ENCODE assay signal across 1 cellular context in the genomic region with DNA sequence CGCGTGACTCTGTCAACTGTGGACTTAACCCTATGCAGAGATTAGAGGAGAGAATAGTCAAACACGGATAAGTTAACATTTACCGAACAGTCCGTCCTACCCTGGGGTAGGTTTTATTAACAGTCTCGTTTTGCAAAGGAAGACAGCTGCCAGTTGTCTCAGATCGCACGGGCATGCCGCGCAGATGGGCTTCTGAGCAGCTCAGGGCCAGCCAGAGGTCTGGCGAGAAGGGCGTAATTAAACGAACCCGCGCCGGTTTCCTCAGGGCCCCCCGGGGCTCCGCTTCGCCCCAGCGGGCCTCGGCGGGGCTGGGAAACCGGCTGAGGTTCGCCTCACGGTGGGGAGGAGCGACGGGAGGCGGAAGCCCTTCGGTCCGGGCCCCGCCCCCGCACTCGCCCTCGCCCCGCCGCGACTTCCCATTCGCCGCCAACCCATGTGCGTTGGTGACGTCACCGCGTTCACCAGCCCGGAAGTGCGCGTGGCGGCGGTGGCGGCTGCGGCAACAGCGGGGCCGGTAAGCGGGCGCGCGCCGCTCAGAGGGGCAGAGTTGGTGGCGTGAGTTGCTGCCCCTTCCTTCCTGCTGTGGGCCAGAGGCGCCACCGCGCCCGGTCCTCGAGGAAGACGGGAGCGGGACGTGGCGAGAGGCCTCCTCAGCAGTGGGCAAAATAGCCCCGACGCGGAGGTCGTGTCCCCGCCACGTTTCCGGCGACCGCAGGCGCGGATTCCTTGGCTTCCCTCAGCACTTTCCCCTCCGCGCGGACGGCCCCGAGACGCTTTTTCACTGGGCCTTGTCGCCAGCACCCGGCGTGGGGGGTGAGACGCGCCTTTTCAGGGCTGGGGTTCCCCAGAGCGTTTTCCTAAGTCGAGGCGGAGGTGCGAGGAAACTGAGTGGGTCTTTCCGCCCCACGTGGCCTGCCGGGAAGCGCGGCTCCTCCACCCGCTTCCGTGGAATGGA.
A peak's percentile ranks its signal among the peaks of the same experiment; 100 is the strongest.
TF ChIP-seq lines count a peak whose summit lies in the region.

Gene TRNT1 (plus strand): TSS at position 464 of the 955 bp plus-strand sequence. CDS start 2,101 bp downstream, outside the sequence.

TF ChIP-seq in HepG2, 621 proteins besides CTCF, POLR2A, EP300 and RAD21 (continued from another document and continues in another):
- no peak for TF ChIP-seq ZNF232 (CRISPR knock-in tag; IDR thresholded peaks at IDR 0.05; ENCODE audit: borderline replicate concordance)
- TF ChIP-seq POGZ (CRISPR knock-in tag; IDR thresholded peaks at IDR 0.05), result peak; percentile 91
- TF ChIP-seq ZMAT5 (CRISPR knock-in tag; IDR thresholded peaks at IDR 0.05; ENCODE audit: borderline replicate concordance, low read depth), result no peak; the same call in 1 of the 2 replicates
- peak; percentile 60 for TF ChIP-seq ATF7-NPFF (CRISPR knock-in tag; IDR thresholded peaks at IDR 0.05; ENCODE audit: low read depth)
- no peak for TF ChIP-seq SATB2 (CRISPR knock-in tag; IDR thresholded peaks at IDR 0.05)
- TF ChIP-seq NAIF1 (CRISPR knock-in tag; IDR thresholded peaks at IDR 0.05; ENCODE audit: borderline replicate concordance), result 0 out of 2 replicates have a peak, but pooled peaks have one; percentile 63
- TF ChIP-seq ETV5 (CRISPR knock-in tag; IDR thresholded peaks at IDR 0.05; ENCODE audit: borderline replicate concordance), result peak; percentile 78
- TF ChIP-seq TARDBP (CRISPR knock-in tag; IDR thresholded peaks at IDR 0.05), result peak; percentile 53; the same call in 1 of the 2 replicates
- TF ChIP-seq, protein P1, sequence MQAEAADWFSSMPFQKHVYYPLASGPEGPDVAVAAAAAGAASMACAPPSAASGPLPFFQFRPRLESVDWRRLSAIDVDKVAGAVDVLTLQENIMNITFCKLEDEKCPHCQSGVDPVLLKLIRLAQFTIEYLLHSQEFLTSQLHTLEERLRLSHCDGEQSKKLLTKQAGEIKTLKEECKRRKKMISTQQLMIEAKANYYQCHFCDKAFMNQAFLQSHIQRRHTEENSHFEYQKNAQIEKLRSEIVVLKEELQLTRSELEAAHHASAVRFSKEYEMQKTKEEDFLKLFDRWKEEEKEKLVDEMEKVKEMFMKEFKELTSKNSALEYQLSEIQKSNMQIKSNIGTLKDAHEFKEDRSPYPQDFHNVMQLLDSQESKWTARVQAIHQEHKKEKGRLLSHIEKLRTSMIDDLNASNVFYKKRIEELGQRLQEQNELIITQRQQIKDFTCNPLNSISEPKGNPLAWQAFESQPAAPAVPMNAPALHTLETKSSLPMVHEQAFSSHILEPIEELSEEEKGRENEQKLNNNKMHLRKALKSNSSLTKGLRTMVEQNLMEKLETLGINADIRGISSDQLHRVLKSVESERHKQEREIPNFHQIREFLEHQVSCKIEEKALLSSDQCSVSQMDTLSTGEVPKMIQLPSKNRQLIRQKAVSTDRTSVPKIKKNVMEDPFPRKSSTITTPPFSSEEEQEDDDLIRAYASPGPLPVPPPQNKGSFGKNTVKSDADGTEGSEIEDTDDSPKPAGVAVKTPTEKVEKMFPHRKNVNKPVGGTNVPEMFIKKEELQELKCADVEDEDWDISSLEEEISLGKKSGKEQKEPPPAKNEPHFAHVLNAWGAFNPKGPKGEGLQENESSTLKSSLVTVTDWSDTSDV (CRISPR knock-in tag; IDR thresholded peaks at IDR 0.05), result no peak
- TF ChIP-seq KDM5A (IDR thresholded peaks at IDR 0.05; ENCODE audit: borderline replicate concordance, low read length), result 0 out of 2 replicates have a peak, but pooled peaks have one; percentile 1
- TF ChIP-seq, protein P2, sequence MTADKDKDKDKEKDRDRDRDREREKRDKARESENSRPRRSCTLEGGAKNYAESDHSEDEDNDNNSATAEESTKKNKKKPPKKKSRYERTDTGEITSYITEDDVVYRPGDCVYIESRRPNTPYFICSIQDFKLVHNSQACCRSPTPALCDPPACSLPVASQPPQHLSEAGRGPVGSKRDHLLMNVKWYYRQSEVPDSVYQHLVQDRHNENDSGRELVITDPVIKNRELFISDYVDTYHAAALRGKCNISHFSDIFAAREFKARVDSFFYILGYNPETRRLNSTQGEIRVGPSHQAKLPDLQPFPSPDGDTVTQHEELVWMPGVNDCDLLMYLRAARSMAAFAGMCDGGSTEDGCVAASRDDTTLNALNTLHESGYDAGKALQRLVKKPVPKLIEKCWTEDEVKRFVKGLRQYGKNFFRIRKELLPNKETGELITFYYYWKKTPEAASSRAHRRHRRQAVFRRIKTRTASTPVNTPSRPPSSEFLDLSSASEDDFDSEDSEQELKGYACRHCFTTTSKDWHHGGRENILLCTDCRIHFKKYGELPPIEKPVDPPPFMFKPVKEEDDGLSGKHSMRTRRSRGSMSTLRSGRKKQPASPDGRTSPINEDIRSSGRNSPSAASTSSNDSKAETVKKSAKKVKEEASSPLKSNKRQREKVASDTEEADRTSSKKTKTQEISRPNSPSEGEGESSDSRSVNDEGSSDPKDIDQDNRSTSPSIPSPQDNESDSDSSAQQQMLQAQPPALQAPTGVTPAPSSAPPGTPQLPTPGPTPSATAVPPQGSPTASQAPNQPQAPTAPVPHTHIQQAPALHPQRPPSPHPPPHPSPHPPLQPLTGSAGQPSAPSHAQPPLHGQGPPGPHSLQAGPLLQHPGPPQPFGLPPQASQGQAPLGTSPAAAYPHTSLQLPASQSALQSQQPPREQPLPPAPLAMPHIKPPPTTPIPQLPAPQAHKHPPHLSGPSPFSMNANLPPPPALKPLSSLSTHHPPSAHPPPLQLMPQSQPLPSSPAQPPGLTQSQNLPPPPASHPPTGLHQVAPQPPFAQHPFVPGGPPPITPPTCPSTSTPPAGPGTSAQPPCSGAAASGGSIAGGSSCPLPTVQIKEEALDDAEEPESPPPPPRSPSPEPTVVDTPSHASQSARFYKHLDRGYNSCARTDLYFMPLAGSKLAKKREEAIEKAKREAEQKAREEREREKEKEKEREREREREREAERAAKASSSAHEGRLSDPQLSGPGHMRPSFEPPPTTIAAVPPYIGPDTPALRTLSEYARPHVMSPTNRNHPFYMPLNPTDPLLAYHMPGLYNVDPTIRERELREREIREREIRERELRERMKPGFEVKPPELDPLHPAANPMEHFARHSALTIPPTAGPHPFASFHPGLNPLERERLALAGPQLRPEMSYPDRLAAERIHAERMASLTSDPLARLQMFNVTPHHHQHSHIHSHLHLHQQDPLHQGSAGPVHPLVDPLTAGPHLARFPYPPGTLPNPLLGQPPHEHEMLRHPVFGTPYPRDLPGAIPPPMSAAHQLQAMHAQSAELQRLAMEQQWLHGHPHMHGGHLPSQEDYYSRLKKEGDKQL (CRISPR knock-in tag; IDR thresholded peaks at IDR 0.05; ENCODE audit: low read depth), result no peak
- no peak; the same call in 1 of the 2 replicates for TF ChIP-seq SOX5 (CRISPR knock-in tag; IDR thresholded peaks at IDR 0.05; ENCODE audit: borderline replicate concordance)
- TF ChIP-seq LBX2 (CRISPR knock-in tag; IDR thresholded peaks at IDR 0.05; ENCODE audit: borderline replicate concordance), result peak; percentile 80; the same call in 1 of the 2 replicates
- TF ChIP-seq STAG1 (CRISPR knock-in tag; IDR thresholded peaks at IDR 0.05), result 0 out of 2 replicates have a peak, but pooled peaks have one; percentile 4
- peak; percentile 70 for TF ChIP-seq RFX5 (IDR thresholded peaks at IDR 0.05; ENCODE audit: low read depth, low read length)
- TF ChIP-seq ZNF598 (CRISPR knock-in tag; IDR thresholded peaks at IDR 0.05; ENCODE audit: borderline replicate concordance), result peak; percentile 69; the same call in 1 of the 2 replicates
- TF ChIP-seq MIXL1 (CRISPR knock-in tag; IDR thresholded peaks at IDR 0.05), result no peak
- peak; percentile 94 for TF ChIP-seq KMT2A (CRISPR knock-in tag; IDR thresholded peaks at IDR 0.05)
- no peak for TF ChIP-seq MED8 (CRISPR knock-in tag; IDR thresholded peaks at IDR 0.05; ENCODE audit: insufficient replicate concordance)
- peak; percentile 38; the same call in 1 of the 2 replicates for TF ChIP-seq ZNF138 (CRISPR knock-in tag; IDR thresholded peaks at IDR 0.05; ENCODE audit: low read depth)
- TF ChIP-seq ZNF644 (CRISPR knock-in tag; IDR thresholded peaks at IDR 0.05; ENCODE audit: low read depth), result no peak
- peak; percentile 40 for TF ChIP-seq CEBPG (CRISPR knock-in tag; IDR thresholded peaks at IDR 0.05)
- TF ChIP-seq, protein P3, sequence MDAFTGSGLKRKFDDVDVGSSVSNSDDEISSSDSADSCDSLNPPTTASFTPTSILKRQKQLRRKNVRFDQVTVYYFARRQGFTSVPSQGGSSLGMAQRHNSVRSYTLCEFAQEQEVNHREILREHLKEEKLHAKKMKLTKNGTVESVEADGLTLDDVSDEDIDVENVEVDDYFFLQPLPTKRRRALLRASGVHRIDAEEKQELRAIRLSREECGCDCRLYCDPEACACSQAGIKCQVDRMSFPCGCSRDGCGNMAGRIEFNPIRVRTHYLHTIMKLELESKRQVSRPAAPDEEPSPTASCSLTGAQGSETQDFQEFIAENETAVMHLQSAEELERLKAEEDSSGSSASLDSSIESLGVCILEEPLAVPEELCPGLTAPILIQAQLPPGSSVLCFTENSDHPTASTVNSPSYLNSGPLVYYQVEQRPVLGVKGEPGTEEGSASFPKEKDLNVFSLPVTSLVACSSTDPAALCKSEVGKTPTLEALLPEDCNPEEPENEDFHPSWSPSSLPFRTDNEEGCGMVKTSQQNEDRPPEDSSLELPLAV (CRISPR knock-in tag; conservative IDR thresholded peaks at IDR 0.05; ENCODE audit: low read depth), result no peak
- peak; percentile 84 for TF ChIP-seq MXD1 (CRISPR knock-in tag; IDR thresholded peaks at IDR 0.05)
- no peak for TF ChIP-seq ZNF367 (CRISPR knock-in tag; IDR thresholded peaks at IDR 0.05; ENCODE audit: borderline replicate concordance)
- TF ChIP-seq ZNF816 (CRISPR knock-in tag; IDR thresholded peaks at IDR 0.05; ENCODE audit: borderline replicate concordance), result peak; percentile 85
- no peak for TF ChIP-seq CEBPB (IDR thresholded peaks at IDR 0.05; ENCODE audit: borderline replicate concordance, low read depth, low read length)
- no peak for TF ChIP-seq RAD51 (IDR thresholded peaks at IDR 0.05; ENCODE audit: borderline replicate concordance)
- no peak for TF ChIP-seq RCOR2 (CRISPR knock-in tag; IDR thresholded peaks at IDR 0.05)
- TF ChIP-seq MBNL3 (CRISPR knock-in tag; conservative IDR thresholded peaks at IDR 0.05), result no peak
- 0 out of 2 replicates have a peak, but pooled peaks have one; percentile 44 for TF ChIP-seq ZNF703 (CRISPR knock-in tag; IDR thresholded peaks at IDR 0.05; ENCODE audit: borderline replicate concordance)
- TF ChIP-seq CBX5 (CRISPR knock-in tag; IDR thresholded peaks at IDR 0.05; ENCODE audit: borderline replicate concordance), result 0 out of 2 replicates have a peak, but pooled peaks have one; percentile 41
- peak; percentile 59; the same call in 1 of the 2 replicates for TF ChIP-seq CENPBD1 (CRISPR knock-in tag; IDR thresholded peaks at IDR 0.05; ENCODE audit: borderline replicate concordance, low read depth)
- TF ChIP-seq, protein P4, sequence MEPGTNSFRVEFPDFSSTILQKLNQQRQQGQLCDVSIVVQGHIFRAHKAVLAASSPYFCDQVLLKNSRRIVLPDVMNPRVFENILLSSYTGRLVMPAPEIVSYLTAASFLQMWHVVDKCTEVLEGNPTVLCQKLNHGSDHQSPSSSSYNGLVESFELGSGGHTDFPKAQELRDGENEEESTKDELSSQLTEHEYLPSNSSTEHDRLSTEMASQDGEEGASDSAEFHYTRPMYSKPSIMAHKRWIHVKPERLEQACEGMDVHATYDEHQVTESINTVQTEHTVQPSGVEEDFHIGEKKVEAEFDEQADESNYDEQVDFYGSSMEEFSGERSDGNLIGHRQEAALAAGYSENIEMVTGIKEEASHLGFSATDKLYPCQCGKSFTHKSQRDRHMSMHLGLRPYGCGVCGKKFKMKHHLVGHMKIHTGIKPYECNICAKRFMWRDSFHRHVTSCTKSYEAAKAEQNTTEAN (CRISPR knock-in tag; conservative IDR thresholded peaks at IDR 0.05), result no peak; the same call in 1 of the 2 replicates
- no peak; the same call in 1 of the 2 replicates for TF ChIP-seq PITX1 (CRISPR knock-in tag; IDR thresholded peaks at IDR 0.05)
- TF ChIP-seq MAF1 (CRISPR knock-in tag; IDR thresholded peaks at IDR 0.05; ENCODE audit: borderline replicate concordance), result peak; percentile 68; the same call in 1 of the 2 replicates
- no peak for TF ChIP-seq ZNF143 (CRISPR knock-in tag; IDR thresholded peaks at IDR 0.05)
- TF ChIP-seq ZKSCAN8 (CRISPR knock-in tag; IDR thresholded peaks at IDR 0.05; ENCODE audit: borderline replicate concordance), result peak; percentile 15
- TF ChIP-seq RORA (CRISPR knock-in tag; IDR thresholded peaks at IDR 0.05), result no peak
- peak; percentile 67; the same call in 1 of the 2 replicates for TF ChIP-seq ZNF547 (CRISPR knock-in tag; IDR thresholded peaks at IDR 0.05)
- TF ChIP-seq EED (CRISPR knock-in tag; IDR thresholded peaks at IDR 0.05), result 0 out of 2 replicates have a peak, but pooled peaks have one; percentile 75
- no peak for TF ChIP-seq GPBP1L1 (CRISPR knock-in tag; IDR thresholded peaks at IDR 0.05)
- no peak for TF ChIP-seq ZNF484 (CRISPR knock-in tag; IDR thresholded peaks at IDR 0.05; ENCODE audit: borderline replicate concordance, low read depth)
- no peak for TF ChIP-seq ZFYVE20 (CRISPR knock-in tag; IDR thresholded peaks at IDR 0.05; ENCODE audit: borderline replicate concordance, low read depth)
- no peak for TF ChIP-seq NFIB (CRISPR knock-in tag; IDR thresholded peaks at IDR 0.05; ENCODE audit: borderline replicate concordance)
- no peak for TF ChIP-seq ZNF296 (CRISPR knock-in tag; conservative IDR thresholded peaks at IDR 0.05)
